In the genomic region with DNA sequence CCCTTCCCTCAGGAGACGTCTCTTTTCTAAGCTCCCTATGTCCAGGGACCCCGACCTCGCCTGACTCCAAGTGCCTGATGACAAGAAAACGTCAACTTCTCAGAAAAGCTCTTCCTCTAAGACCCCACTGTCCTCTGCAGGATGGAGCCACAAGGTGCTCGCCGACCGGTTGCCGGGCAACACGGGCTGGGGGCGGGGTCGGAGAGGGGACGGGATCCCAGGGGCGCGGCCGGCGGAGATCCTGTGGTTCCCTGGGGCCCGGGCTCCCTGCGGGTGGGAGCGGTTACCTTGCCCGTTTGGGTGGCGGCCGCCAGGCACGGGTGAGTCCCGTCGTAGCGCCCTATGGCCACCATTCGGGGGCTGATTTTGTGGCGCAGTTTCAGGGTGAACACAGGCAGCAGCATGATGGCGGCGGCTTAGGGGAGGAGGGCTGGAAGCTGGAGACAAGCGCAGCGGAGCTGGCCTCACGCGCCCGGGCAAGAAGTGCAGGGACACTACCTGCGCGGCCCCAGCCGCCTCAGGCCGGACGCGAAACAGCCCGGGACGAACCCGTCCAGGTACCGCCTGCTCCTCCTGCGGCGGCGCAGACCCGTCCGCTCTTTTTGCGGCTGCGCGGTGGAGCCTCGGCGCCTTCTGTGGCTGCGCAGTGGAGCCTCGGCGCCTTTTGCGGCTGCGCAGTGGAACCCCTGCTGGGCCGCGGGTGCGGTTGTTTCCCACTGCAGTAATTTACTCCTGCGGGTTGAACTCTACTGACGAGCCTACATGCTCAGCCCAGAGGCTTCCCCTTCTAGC, we compare ENCODE assay signal across 1 cellular context.
TF ChIP-seq lines count a peak whose summit lies in the region.

A gene with protein sequence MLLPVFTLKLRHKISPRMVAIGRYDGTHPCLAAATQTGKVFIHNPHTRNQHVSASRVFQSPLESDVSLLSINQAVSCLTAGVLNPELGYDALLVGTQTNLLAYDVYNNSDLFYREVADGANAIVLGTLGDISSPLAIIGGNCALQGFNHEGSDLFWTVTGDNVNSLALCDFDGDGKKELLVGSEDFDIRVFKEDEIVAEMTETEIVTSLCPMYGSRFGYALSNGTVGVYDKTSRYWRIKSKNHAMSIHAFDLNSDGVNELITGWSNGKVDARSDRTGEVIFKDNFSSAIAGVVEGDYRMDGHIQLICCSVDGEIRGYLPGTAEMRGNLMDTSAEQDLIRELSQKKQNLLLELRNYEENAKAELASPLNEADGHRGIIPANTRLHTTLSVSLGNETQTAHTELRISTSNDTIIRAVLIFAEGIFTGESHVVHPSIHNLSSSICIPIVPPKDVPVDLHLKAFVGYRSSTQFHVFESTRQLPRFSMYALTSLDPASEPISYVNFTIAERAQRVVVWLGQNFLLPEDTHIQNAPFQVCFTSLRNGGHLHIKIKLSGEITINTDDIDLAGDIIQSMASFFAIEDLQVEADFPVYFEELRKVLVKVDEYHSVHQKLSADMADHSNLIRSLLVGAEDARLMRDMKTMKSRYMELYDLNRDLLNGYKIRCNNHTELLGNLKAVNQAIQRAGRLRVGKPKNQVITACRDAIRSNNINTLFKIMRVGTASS (minus strand): TSS at position 566 of the 792 bp plus-strand sequence. CDS start 162 bp downstream, at position 404.

TF ChIP-seq in HepG2, 621 proteins besides CTCF, POLR2A, EP300 and RAD21 (continued from another document and continues in another):
- TF ChIP-seq ZNF460 (CRISPR knock-in tag; IDR thresholded peaks at IDR 0.05; ENCODE audit: borderline replicate concordance), result 0 out of 2 replicates have a peak, but pooled peaks have one; percentile 28
- TF ChIP-seq ZNF543 (CRISPR knock-in tag; IDR thresholded peaks at IDR 0.05), result peak; percentile 82
- peak; percentile 72 for TF ChIP-seq ZNF263 (CRISPR knock-in tag; IDR thresholded peaks at IDR 0.05)
- TF ChIP-seq SSRP1 (CRISPR knock-in tag; IDR thresholded peaks at IDR 0.05), result no peak
- no peak for TF ChIP-seq MIER2 (CRISPR knock-in tag; IDR thresholded peaks at IDR 0.05)
- TF ChIP-seq YEATS4 (CRISPR knock-in tag; IDR thresholded peaks at IDR 0.05; ENCODE audit: borderline replicate concordance), result peak; percentile 91
- TF ChIP-seq, protein P1, sequence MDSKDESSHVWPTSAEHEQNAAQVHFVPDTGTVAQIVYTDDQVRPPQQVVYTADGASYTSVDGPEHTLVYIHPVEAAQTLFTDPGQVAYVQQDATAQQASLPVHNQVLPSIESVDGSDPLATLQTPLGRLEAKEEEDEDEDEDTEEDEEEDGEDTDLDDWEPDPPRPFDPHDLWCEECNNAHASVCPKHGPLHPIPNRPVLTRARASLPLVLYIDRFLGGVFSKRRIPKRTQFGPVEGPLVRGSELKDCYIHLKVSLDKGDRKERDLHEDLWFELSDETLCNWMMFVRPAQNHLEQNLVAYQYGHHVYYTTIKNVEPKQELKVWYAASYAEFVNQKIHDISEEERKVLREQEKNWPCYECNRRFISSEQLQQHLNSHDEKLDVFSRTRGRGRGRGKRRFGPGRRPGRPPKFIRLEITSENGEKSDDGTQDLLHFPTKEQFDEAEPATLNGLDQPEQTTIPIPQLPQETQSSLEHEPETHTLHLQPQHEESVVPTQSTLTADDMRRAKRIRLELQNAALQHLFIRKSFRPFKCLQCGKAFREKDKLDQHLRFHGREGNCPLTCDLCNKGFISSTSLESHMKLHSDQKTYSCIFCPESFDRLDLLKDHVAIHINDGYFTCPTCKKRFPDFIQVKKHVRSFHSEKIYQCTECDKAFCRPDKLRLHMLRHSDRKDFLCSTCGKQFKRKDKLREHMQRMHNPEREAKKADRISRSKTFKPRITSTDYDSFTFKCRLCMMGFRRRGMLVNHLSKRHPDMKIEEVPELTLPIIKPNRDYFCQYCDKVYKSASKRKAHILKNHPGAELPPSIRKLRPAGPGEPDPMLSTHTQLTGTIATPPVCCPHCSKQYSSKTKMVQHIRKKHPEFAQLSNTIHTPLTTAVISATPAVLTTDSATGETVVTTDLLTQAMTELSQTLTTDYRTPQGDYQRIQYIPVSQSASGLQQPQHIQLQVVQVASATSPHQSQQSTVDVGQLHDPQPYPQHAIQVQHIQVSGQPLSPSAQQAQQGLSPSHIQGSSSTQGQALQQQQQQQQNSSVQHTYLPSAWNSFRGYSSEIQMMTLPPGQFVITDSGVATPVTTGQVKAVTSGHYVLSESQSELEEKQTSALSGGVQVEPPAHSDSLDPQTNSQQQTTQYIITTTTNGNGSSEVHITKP (CRISPR knock-in tag; IDR thresholded peaks at IDR 0.05; ENCODE audit: low read depth), result 0 out of 2 replicates have a peak, but pooled peaks have one; percentile 16
- peak; percentile 82 for TF ChIP-seq RBM39 (IDR thresholded peaks at IDR 0.05; ENCODE audit: low read depth, low read length, poor library complexity, severe bottlenecking)
- TF ChIP-seq SOX13 (IDR thresholded peaks at IDR 0.05), result no peak
- TF ChIP-seq SOX13 (CRISPR knock-in tag; conservative IDR thresholded peaks at IDR 0.05 in 1 of 2, IDR thresholded peaks at IDR 0.05 in 1 of 2), result no peak
- TF ChIP-seq MEIS2 (CRISPR knock-in tag; IDR thresholded peaks at IDR 0.05), result peak; percentile 26
- peak; percentile 84 for TF ChIP-seq ZNF772 (CRISPR knock-in tag; IDR thresholded peaks at IDR 0.05)
- TF ChIP-seq, protein P2, sequence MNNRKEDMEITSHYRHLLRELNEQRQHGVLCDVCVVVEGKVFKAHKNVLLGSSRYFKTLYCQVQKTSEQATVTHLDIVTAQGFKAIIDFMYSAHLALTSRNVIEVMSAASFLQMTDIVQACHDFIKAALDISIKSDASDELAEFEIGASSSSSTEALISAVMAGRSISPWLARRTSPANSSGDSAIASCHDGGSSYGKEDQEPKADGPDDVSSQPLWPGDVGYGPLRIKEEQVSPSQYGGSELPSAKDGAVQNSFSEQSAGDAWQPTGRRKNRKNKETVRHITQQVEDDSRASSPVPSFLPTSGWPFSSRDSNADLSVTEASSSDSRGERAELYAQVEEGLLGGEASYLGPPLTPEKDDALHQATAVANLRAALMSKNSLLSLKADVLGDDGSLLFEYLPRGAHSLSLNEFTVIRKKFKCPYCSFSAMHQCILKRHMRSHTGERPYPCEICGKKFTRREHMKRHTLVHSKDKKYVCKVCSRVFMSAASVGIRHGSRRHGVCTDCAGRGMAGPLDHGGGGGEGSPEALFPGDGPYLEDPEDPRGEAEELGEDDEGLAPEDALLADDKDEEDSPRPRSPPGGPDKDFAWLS (CRISPR knock-in tag; IDR thresholded peaks at IDR 0.05; ENCODE audit: borderline replicate concordance), result no peak
- no peak for TF ChIP-seq ZNF790 (CRISPR knock-in tag; IDR thresholded peaks at IDR 0.05; ENCODE audit: borderline replicate concordance)
- TF ChIP-seq ZNF720 (CRISPR knock-in tag; IDR thresholded peaks at IDR 0.05), result no peak
- TF ChIP-seq, protein P3, sequence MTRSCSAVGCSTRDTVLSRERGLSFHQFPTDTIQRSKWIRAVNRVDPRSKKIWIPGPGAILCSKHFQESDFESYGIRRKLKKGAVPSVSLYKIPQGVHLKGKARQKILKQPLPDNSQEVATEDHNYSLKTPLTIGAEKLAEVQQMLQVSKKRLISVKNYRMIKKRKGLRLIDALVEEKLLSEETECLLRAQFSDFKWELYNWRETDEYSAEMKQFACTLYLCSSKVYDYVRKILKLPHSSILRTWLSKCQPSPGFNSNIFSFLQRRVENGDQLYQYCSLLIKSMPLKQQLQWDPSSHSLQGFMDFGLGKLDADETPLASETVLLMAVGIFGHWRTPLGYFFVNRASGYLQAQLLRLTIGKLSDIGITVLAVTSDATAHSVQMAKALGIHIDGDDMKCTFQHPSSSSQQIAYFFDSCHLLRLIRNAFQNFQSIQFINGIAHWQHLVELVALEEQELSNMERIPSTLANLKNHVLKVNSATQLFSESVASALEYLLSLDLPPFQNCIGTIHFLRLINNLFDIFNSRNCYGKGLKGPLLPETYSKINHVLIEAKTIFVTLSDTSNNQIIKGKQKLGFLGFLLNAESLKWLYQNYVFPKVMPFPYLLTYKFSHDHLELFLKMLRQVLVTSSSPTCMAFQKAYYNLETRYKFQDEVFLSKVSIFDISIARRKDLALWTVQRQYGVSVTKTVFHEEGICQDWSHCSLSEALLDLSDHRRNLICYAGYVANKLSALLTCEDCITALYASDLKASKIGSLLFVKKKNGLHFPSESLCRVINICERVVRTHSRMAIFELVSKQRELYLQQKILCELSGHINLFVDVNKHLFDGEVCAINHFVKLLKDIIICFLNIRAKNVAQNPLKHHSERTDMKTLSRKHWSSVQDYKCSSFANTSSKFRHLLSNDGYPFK (CRISPR knock-in tag; IDR thresholded peaks at IDR 0.05; ENCODE audit: borderline replicate concordance), result peak; percentile 94
- TF ChIP-seq, protein P4, sequence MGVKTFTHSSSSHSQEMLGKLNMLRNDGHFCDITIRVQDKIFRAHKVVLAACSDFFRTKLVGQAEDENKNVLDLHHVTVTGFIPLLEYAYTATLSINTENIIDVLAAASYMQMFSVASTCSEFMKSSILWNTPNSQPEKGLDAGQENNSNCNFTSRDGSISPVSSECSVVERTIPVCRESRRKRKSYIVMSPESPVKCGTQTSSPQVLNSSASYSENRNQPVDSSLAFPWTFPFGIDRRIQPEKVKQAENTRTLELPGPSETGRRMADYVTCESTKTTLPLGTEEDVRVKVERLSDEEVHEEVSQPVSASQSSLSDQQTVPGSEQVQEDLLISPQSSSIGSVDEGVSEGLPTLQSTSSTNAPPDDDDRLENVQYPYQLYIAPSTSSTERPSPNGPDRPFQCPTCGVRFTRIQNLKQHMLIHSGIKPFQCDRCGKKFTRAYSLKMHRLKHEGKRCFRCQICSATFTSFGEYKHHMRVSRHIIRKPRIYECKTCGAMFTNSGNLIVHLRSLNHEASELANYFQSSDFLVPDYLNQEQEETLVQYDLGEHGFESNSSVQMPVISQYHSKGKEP (CRISPR knock-in tag; IDR thresholded peaks at IDR 0.05), result no peak
- no peak for TF ChIP-seq SCMH1 (CRISPR knock-in tag; IDR thresholded peaks at IDR 0.05; ENCODE audit: borderline replicate concordance)
- TF ChIP-seq, protein P5, sequence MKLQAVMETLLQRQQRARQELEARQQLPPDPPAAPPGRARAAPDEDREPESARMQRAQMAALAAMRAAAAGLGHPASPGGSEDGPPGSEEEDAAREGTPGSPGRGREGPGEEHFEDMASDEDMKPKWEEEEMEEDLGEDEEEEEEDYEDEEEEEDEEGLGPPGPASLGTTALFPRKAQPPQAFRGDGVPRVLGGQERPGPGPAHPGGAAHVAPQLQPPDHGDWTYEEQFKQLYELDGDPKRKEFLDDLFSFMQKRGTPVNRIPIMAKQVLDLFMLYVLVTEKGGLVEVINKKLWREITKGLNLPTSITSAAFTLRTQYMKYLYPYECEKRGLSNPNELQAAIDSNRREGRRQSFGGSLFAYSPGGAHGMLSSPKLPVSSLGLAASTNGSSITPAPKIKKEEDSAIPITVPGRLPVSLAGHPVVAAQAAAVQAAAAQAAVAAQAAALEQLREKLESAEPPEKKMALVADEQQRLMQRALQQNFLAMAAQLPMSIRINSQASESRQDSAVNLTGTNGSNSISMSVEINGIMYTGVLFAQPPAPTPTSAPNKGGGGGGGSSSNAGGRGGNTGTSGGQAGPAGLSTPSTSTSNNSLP (IDR thresholded peaks at IDR 0.05; ENCODE audit: low read depth, low read length), result no peak
- TF ChIP-seq, protein P6, sequence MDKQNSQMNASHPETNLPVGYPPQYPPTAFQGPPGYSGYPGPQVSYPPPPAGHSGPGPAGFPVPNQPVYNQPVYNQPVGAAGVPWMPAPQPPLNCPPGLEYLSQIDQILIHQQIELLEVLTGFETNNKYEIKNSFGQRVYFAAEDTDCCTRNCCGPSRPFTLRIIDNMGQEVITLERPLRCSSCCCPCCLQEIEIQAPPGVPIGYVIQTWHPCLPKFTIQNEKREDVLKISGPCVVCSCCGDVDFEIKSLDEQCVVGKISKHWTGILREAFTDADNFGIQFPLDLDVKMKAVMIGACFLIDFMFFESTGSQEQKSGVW (CRISPR knock-in tag; IDR thresholded peaks at IDR 0.05; ENCODE audit: borderline replicate concordance), result no peak
- TF ChIP-seq ZSCAN20 (CRISPR knock-in tag; IDR thresholded peaks at IDR 0.05; ENCODE audit: borderline replicate concordance), result no peak; the same call in 1 of the 2 replicates
- TF ChIP-seq, protein P7, sequence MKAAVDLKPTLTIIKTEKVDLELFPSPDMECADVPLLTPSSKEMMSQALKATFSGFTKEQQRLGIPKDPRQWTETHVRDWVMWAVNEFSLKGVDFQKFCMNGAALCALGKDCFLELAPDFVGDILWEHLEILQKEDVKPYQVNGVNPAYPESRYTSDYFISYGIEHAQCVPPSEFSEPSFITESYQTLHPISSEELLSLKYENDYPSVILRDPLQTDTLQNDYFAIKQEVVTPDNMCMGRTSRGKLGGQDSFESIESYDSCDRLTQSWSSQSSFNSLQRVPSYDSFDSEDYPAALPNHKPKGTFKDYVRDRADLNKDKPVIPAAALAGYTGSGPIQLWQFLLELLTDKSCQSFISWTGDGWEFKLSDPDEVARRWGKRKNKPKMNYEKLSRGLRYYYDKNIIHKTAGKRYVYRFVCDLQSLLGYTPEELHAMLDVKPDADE (CRISPR knock-in tag; IDR thresholded peaks at IDR 0.05), result no peak
- no peak for TF ChIP-seq ELF3 (CRISPR knock-in tag; IDR thresholded peaks at IDR 0.05)
- TF ChIP-seq ATF1 (CRISPR knock-in tag; IDR thresholded peaks at IDR 0.05), result no peak
- no peak for TF ChIP-seq ZNF615 (CRISPR knock-in tag; IDR thresholded peaks at IDR 0.05; ENCODE audit: borderline replicate concordance)
- no peak for TF ChIP-seq ZKSCAN1 (IDR thresholded peaks at IDR 0.05; ENCODE audit: low read length)
- TF ChIP-seq FOXM1 (CRISPR knock-in tag; IDR thresholded peaks at IDR 0.05), result no peak
- no peak for TF ChIP-seq MTA3 (CRISPR knock-in tag; IDR thresholded peaks at IDR 0.05)
- TF ChIP-seq JDP2 (CRISPR knock-in tag; IDR thresholded peaks at IDR 0.05; ENCODE audit: borderline replicate concordance), result no peak
- TF ChIP-seq, protein P8, sequence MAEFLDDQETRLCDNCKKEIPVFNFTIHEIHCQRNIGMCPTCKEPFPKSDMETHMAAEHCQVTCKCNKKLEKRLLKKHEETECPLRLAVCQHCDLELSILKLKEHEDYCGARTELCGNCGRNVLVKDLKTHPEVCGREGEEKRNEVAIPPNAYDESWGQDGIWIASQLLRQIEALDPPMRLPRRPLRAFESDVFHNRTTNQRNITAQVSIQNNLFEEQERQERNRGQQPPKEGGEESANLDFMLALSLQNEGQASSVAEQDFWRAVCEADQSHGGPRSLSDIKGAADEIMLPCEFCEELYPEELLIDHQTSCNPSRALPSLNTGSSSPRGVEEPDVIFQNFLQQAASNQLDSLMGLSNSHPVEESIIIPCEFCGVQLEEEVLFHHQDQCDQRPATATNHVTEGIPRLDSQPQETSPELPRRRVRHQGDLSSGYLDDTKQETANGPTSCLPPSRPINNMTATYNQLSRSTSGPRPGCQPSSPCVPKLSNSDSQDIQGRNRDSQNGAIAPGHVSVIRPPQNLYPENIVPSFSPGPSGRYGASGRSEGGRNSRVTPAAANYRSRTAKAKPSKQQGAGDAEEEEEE (CRISPR knock-in tag; IDR thresholded peaks at IDR 0.05; ENCODE audit: borderline replicate concordance), result no peak
- TF ChIP-seq ZBTB20 (CRISPR knock-in tag; IDR thresholded peaks at IDR 0.05; ENCODE audit: borderline replicate concordance, low read depth), result no peak; the same call in 1 of the 2 replicates
- 0 out of 2 replicates have a peak, but pooled peaks have one; percentile 22 for TF ChIP-seq U2AF2 (IDR thresholded peaks at IDR 0.05; ENCODE audit: low read depth, low read length)
- no peak for TF ChIP-seq RFXANK (CRISPR knock-in tag; IDR thresholded peaks at IDR 0.05)
- no peak for TF ChIP-seq TFE3 (CRISPR knock-in tag; IDR thresholded peaks at IDR 0.05)
- TF ChIP-seq ZBTB7A (CRISPR knock-in tag; IDR thresholded peaks at IDR 0.05), result no peak
